In genomic region chr1:228081144-228081543, GRCh38 we compare ENCODE assay signal across 7 cellular contexts. TPM values are rescaled to one million over a fixed set of nuclear protein-coding genes. Genes with fewer than 3 reads are reported as not detected.
DNase-seq lines count a peak whose midpoint lies in the region; ATAC-seq and TF ChIP-seq lines count a peak whose summit lies in the region.

No MANE protein-coding gene starts in this region.

- H3K27ac ChIP-seq in HUES48 (ENCODE audit: low read depth, low read length) (no peak overlapping the region), stomach (peak overlapping the region in 1 of 5 donors; percentile 100), WERI-Rb-1 (no peak overlapping the region)

- H3K27me3 Mint-ChIP-seq in activated T-helper 2 cell treated with anti-CD3 and anti-CD28 coated beads, Interferon-gamma antibody, Interleukin-2, Interleukin-4, amounts not matched to agents 10 μg/mL and 5 μg/mL and 100 μg/mL, durations not matched to agents 14 hours and 24 hours and 36 hours (ENCODE audit: low read depth), result no peaks in the 10 kb centered on the region

- peak overlapping the region; percentile 86 for H3K4me3 Mint-ChIP-seq in activated T-helper 2 cell treated with anti-CD3 and anti-CD28 coated beads, Interferon-gamma antibody, Interleukin-2, Interleukin-4, amounts not matched to agents 10 μg/mL and 5 μg/mL and 100 μg/mL, durations not matched to agents 14 hours and 24 hours and 36 hours (ENCODE audit: low read depth)

- H3K36me3 ChIP-seq in HUES48 (ENCODE audit: control insufficient read depth, insufficient read depth, low read length) (peaks cover 10% of the 10 kb centered on the region; the same call in 1 of the 2 replicates), stomach (no peaks in the 10 kb centered on the region), WERI-Rb-1 (peaks cover 3% of the 10 kb centered on the region)

- TF ChIP-seq POLR2A in stomach (IDR thresholded peaks at IDR 0.05), result no peak

- H3K9me3 Mint-ChIP-seq in activated T-helper 2 cell treated with anti-CD3 and anti-CD28 coated beads, Interferon-gamma antibody, Interleukin-2, Interleukin-4, amounts not matched to agents 10 μg/mL and 5 μg/mL and 100 μg/mL, durations not matched to agents 14 hours and 24 hours and 36 hours, result no peaks in the 10 kb centered on the region

- peak overlapping the region; percentile 69 for H3K27ac Mint-ChIP-seq in activated T-helper 2 cell treated with anti-CD3 and anti-CD28 coated beads, Interferon-gamma antibody, Interleukin-2, Interleukin-4, amounts not matched to agents 10 μg/mL and 5 μg/mL and 100 μg/mL, durations not matched to agents 14 hours and 24 hours and 36 hours

- H3K36me3 Mint-ChIP-seq in activated T-helper 2 cell treated with anti-CD3 and anti-CD28 coated beads, Interferon-gamma antibody, Interleukin-2, Interleukin-4, amounts not matched to agents 10 μg/mL and 5 μg/mL and 100 μg/mL, durations not matched to agents 14 hours and 24 hours and 36 hours (ENCODE audit: low read depth), result peaks cover 28% of the 10 kb centered on the region

- TF ChIP-seq CTCF in stomach (IDR thresholded peaks at IDR 0.05) (no peak), WERI-Rb-1 (IDR thresholded peaks at IDR 0.05; ENCODE audit: low read depth, low read length) (no peak)

- H3K27me3 ChIP-seq in HUES48 (ENCODE audit: control insufficient read depth, insufficient read depth, low read length), result peaks cover 36% of the 10 kb centered on the region
- no peaks in the 10 kb centered on the region for H3K27me3 ChIP-seq in stomach
- H3K27me3 ChIP-seq in WERI-Rb-1 (ENCODE audit: insufficient read depth, low read depth, severe bottlenecking), result no peaks in the 10 kb centered on the region

- H3K9me3 ChIP-seq in HUES48 (ENCODE audit: control insufficient read depth, insufficient read depth, low read length) (no peaks in the 10 kb centered on the region), iPS-18c (ENCODE audit: control insufficient read depth, insufficient read depth, low read length) (no peaks in the 10 kb centered on the region), stomach (no peaks in the 10 kb centered on the region), WERI-Rb-1 (ENCODE audit: severe bottlenecking) (no peaks in the 10 kb centered on the region)

- intact Hi-C loops in activated T-helper 2 cell treated with anti-CD3 and anti-CD28 coated beads, Interferon-gamma antibody, Interleukin-2, Interleukin-4, amounts not matched to agents 10 μg/mL and 5 μg/mL and 100 μg/mL, durations not matched to agents 14 hours and 24 hours and 36 hours (cut with micrococcal nuclease), result loop anchor here (5.0 to 10.0 kb wide), 2 partner anchors 316 to 376 kb away; a partner anchor contains a TSS
- intact Hi-C loops in stomach (cut with DNase I; ENCODE audit: low total_unique reads), result no loop called here

- no peak for ATAC-seq in GM19351 (IDR thresholded peaks at IDR 0.05; ENCODE audit: unreplicated experiment)

- H3K4me3 ChIP-seq in HUES48 (ENCODE audit: low read depth, low read length), result peak overlapping the region; percentile 81
- H3K4me3 ChIP-seq in iPS-18c (ENCODE audit: insufficient read depth, low read depth, low read length), result peak overlapping the region; percentile 95
- H3K4me3 ChIP-seq in stomach, result peak overlapping the region; percentile 64 to 99 (median 95)
- H3K4me3 ChIP-seq in WERI-Rb-1 (ENCODE audit: low read depth, low read length), result no peak overlapping the region

- no peak for TF ChIP-seq EP300 in stomach (IDR thresholded peaks at IDR 0.05)

- peaks cover 33% of the 10 kb centered on the region for H3K4me1 Mint-ChIP-seq in activated T-helper 2 cell treated with anti-CD3 and anti-CD28 coated beads, Interferon-gamma antibody, Interleukin-2, Interleukin-4, amounts not matched to agents 10 μg/mL and 5 μg/mL and 100 μg/mL, durations not matched to agents 14 hours and 24 hours and 36 hours (ENCODE audit: low read depth)

- no peak for DNase-seq in activated T-helper 2 cell treated with anti-CD3 and anti-CD28 coated beads, Interferon-gamma antibody, Interleukin-2, Interleukin-4, amounts not matched to agents 10 μg/mL and 5 μg/mL and 100 μg/mL, durations not matched to agents 14 hours and 24 hours and 36 hours (ENCODE audit: low spot score)
- DNase-seq in stomach (no peak), WERI-Rb-1 (no peak)
- DNase-seq in stimulated activated CD4-positive, alpha-beta T cell treated with anti-CD3 and anti-CD28 coated beads, Interleukin-4, amount 100 ng/mL, for 1 hour, result no peak

- H3K9ac ChIP-seq in HUES48 (ENCODE audit: low read depth, low read length), result no peak overlapping the region

- 75 to 90% (median 83%) methylated on average over 7 of the region's 7 CpGs for WGBS in stomach, 5 donors

- H3K4me1 ChIP-seq in HUES48 (ENCODE audit: control insufficient read depth, insufficient read depth, low read length), result peaks cover 17% of the 10 kb centered on the region
- peaks cover 28 to 42% (median 38%) of the 10 kb centered on the region in 4 donors for H3K4me1 ChIP-seq in stomach

RNA-seq across cellular contexts. Expression of gene ARF1, which starts 1.4 kb away (rescaled TPM):
- 409 and 410 TPM in 2 replicates for total RNA-seq in activated T-helper 2 cell treated with anti-CD3 and anti-CD28 coated beads, Interferon-gamma antibody, Interleukin-2, Interleukin-4, amounts not matched to agents 10 μg/mL and 5 μg/mL and 100 μg/mL, durations not matched to agents 14 hours and 24 hours and 36 hours
- total RNA-seq in stomach, result 100 to 1,000 TPM; 111 to 289 (median 131) TPM
- polyA plus RNA-seq in stomach, result 100 to 1,000 TPM; 230 to 310 (median 271) TPM

RNA-seq across cellular contexts. Expression of gene C1orf35, which starts 22.0 kb away (rescaled TPM):
- 23.9 and 24.5 TPM in 2 replicates for total RNA-seq in activated T-helper 2 cell treated with anti-CD3 and anti-CD28 coated beads, Interferon-gamma antibody, Interleukin-2, Interleukin-4, amounts not matched to agents 10 μg/mL and 5 μg/mL and 100 μg/mL, durations not matched to agents 14 hours and 24 hours and 36 hours
- total RNA-seq in stomach, result 10 to 100 TPM in 2 of 5 donors, 1 to 10 TPM in 2, under 1 TPM in 1; 0.58 to 94.7 (median 5.0) TPM
- 10 to 100 TPM; 12.8 to 30.5 (median 20.0) TPM for polyA plus RNA-seq in stomach

RNA-seq across cellular contexts. Expression of gene MRPL55, which starts 28.0 kb away (rescaled TPM):
- 47.3 and 53.6 TPM in 2 replicates for total RNA-seq in activated T-helper 2 cell treated with anti-CD3 and anti-CD28 coated beads, Interferon-gamma antibody, Interleukin-2, Interleukin-4, amounts not matched to agents 10 μg/mL and 5 μg/mL and 100 μg/mL, durations not matched to agents 14 hours and 24 hours and 36 hours
- 100 to 1,000 TPM in 1 of 5 donors, 10 to 100 TPM in 4; 18.7 to 101 (median 77.4) TPM for total RNA-seq in stomach
- polyA plus RNA-seq in stomach, result 100 to 1,000 TPM; 136 to 158 (median 156) TPM

RNA-seq across cellular contexts. Expression of gene GUK1, which starts 58.9 kb away (rescaled TPM):
- 219 and 225 TPM in 2 replicates for total RNA-seq in activated T-helper 2 cell treated with anti-CD3 and anti-CD28 coated beads, Interferon-gamma antibody, Interleukin-2, Interleukin-4, amounts not matched to agents 10 μg/mL and 5 μg/mL and 100 μg/mL, durations not matched to agents 14 hours and 24 hours and 36 hours
- total RNA-seq in stomach, result 100 to 1,000 TPM; 179 to 326 (median 230) TPM
- polyA plus RNA-seq in stomach, result 100 to 1,000 TPM; 457 to 613 (median 592) TPM
